Comparison of ENCODE assay signal across 8 cellular contexts in the genomic region with DNA sequence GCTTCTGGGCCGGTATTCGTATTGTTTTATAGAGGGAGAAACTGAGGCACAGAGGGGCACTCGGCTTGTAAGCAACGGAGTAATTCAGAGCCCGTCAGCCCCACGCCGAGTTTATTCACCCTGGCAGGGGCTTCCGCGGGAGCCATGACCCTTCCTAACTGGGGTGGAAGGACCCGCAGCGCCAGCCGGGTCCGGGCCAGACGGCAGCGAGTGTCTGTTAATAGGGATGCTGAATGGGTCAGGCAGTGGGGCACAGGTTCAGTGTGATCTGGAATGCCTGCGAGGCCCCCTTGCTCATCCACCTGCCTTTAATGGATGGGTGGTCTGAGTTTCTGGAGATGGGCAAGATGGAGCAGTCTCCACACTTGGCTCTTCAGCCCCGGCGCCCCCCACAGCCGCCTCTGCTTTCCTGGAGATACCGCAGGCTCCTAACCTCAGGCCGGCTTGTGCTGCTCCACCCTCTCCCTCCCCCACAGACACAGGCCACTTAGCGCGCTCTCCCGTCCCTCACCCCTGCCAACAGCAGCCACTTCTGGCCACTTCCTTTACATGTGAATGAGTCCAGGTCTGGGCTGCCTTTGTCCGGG.
DNase-seq lines count a peak whose midpoint lies in the region; ATAC-seq and TF ChIP-seq lines count a peak whose summit lies in the region.

No MANE protein-coding gene starts in this region.

- no peak for DNase-seq in CD4-positive, alpha-beta T cell
- peak; percentile 55 for DNase-seq in NCI-H2227 (lab: John Stamatoyannopoulos, UW; ENCODE audit: unreplicated experiment)
- no peak for DNase-seq in coronary artery (ENCODE audit: low spot score)
- peak in 1 of 10 donors; percentile 36 for DNase-seq in naive thymus-derived CD8-positive, alpha-beta T cell
- DNase-seq in NCI-H2171 treated with DMSO at 0.1 percent for 48 hours (lab: John Stamatoyannopoulos, UW): no peak
- no peak for DNase-seq in SW 1271 (lab: John Stamatoyannopoulos, UW)

- no peak for ATAC-seq in CD4-positive, alpha-beta T cell (ENCODE audit: poor library complexity)
- peak; percentile 16 to 26 for ATAC-seq in naive thymus-derived CD8-positive, alpha-beta T cell
- no peak for ATAC-seq in GM19452 (IDR thresholded peaks at IDR 0.05; ENCODE audit: unreplicated experiment)
- no peak for ATAC-seq in HG03432 (IDR thresholded peaks at IDR 0.05; ENCODE audit: unreplicated experiment)

- H3K4me1 Mint-ChIP-seq in CD4-positive, alpha-beta T cell (ENCODE audit: low read depth): peaks cover 51% of the 10 kb centered on the region
- peaks cover 46 to 81% (median 67%) of the 10 kb centered on the region in 4 donors for H3K4me1 Mint-ChIP-seq in naive thymus-derived CD8-positive, alpha-beta T cell

- H3K4me3 Mint-ChIP-seq in CD4-positive, alpha-beta T cell: peak overlapping the region; percentile 92
- peak overlapping the region; percentile 84 to 98 (median 92) for H3K4me3 Mint-ChIP-seq in naive thymus-derived CD8-positive, alpha-beta T cell

- CTCF ChIA-PET in CD4-positive, alpha-beta T cell (lab: Charles Lee): no interaction called here

- H3K27ac Mint-ChIP-seq in CD4-positive, alpha-beta T cell: peak overlapping the region; percentile 68
- H3K27ac Mint-ChIP-seq in naive thymus-derived CD8-positive, alpha-beta T cell: peak overlapping the region; percentile 64 to 96 (median 93)

- peak overlapping the region; percentile 76 for H3K4me3 ChIP-seq in coronary artery

- no peak overlapping the region for H3K27ac ChIP-seq in CD4-positive, alpha-beta T cell (ENCODE audit: low read depth, low read length)
- peak overlapping the region in 1 of 2 donors; percentile 72 for H3K27ac ChIP-seq in coronary artery

- H3K9me3 Mint-ChIP-seq in CD4-positive, alpha-beta T cell: no peaks in the 10 kb centered on the region
- H3K9me3 Mint-ChIP-seq in naive thymus-derived CD8-positive, alpha-beta T cell: peaks cover 0 to 10% (median 0%) of the 10 kb centered on the region in 9 donors

- peaks cover 4% of the 10 kb centered on the region for H3K36me3 Mint-ChIP-seq in CD4-positive, alpha-beta T cell (ENCODE audit: low read depth)
- peaks cover 0 to 4% (median 0%) of the 10 kb centered on the region in 3 donors for H3K36me3 Mint-ChIP-seq in naive thymus-derived CD8-positive, alpha-beta T cell

- POLR2A ChIA-PET in CD4-positive, alpha-beta T cell (lab: Charles Lee): no interaction called here
- POLR2A ChIA-PET in naive thymus-derived CD8-positive, alpha-beta T cell (lab: Charles Lee): no interaction called here

- intact Hi-C loops in CD4-positive, alpha-beta T cell (cut with DNase I, micrococcal nuclease): no loop called here

- peaks cover 60% of the 10 kb centered on the region for H3K27me3 Mint-ChIP-seq in CD4-positive, alpha-beta T cell
- H3K27me3 Mint-ChIP-seq in naive thymus-derived CD8-positive, alpha-beta T cell: peaks cover 0 to 17% (median 0%) of the 10 kb centered on the region in 5 donors

- H3K9me3 ChIP-seq in CD4-positive, alpha-beta T cell (ENCODE audit: control insufficient read depth, low read length): no peaks in the 10 kb centered on the region

- no peak for TF ChIP-seq CTCF in CD4-positive, alpha-beta T cell (IDR thresholded peaks at IDR 0.05)
- TF ChIP-seq CTCF in coronary artery (IDR thresholded peaks at IDR 0.05): no peak

- H3K27me3 ChIP-seq in CD4-positive, alpha-beta T cell (ENCODE audit: control insufficient read depth, insufficient read depth, low read length): peaks cover 29% of the 10 kb centered on the region

Comparison
In these comparisons a context has a peak if more than half of its experiments do, and no peak if none do; other contexts are left out.
1. ATAC-seq: peak in naive thymus-derived CD8-positive, alpha-beta T cell (2 of 2); none in CD4-positive, alpha-beta T cell (single experiment), GM19452 (single experiment) and HG03432 (single experiment).